In the genomic region with DNA sequence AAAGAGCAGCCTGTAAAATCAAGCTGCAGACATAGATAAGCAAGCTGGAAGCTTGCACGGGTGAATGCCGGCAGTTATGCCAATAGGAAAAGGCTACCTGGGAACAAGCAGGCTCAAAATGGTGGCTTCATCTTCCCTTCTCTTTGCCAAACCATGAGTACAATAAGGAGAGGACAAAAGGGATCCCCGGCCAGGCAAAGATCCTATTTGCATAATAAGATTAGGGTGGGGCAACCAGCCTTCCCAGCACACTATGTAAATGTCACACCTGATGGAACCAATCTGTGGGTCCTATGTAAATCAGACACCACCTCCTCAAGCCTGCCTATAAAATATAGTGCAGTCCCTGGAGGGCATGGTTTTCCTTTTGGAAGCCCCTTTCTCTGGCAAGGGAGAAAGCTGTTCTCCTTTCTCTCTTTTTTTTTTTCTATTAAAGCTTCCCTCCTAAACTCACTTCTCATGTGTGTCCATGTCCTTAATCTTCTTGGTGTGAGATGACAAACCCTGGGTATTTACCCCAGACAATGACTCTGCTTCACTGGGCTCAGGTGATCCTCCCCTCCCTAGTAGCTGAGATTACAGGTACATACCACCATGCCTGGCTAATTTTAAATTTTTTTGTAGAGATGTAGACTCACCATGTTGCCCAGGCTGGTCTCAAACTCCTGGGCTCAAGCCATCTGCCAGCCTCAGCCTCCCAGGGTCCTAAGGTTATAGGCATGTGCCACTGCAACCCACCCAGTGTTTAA, we compare ENCODE assay signal across 11 cellular contexts. TPM values are rescaled to one million over a fixed set of nuclear protein-coding genes. Genes with fewer than 3 reads are reported as not detected.
A peak's percentile ranks its signal among the peaks of the same experiment; 100 is the strongest.
DNase-seq lines count a peak whose midpoint lies in the region; ATAC-seq and TF ChIP-seq lines count a peak whose summit lies in the region.
"Had no signal": no experiment of that assay in that cellular context is flagged by ENCODE, and none has a peak within 500 bp of the region (broad histone marks: within the 10 kb centered on the region; RNA-seq: fewer than 3 reads in every experiment).

No MANE protein-coding gene starts in this region.

- H4K20me1 ChIP-seq in hepatocyte (ENCODE audit: insufficient read depth, poor library complexity, severe bottlenecking) (no peaks in the 10 kb centered on the region), smooth muscle cell (ENCODE audit: low read depth) (no peaks in the 10 kb centered on the region)

- H3K4me2 ChIP-seq in hepatocyte (no peak overlapping the region), smooth muscle cell (no peak overlapping the region)

- H3K9me3 ChIP-seq in BE2C (no peaks in the 10 kb centered on the region), HUES6 (ENCODE audit: control insufficient read depth, insufficient read depth, low read depth, low read length) (no peaks in the 10 kb centered on the region), hepatocyte (ENCODE audit: low read depth) (no peaks in the 10 kb centered on the region), smooth muscle cell (replicated peaks; ENCODE audit: low read depth) (no peaks in the 10 kb centered on the region)
- H3K9me3 ChIP-seq: vagina had no signal

- H3K27me3 ChIP-seq in BE2C (no peaks in the 10 kb centered on the region), HUES6 (ENCODE audit: control insufficient read depth, insufficient read depth, low read length) (no peaks in the 10 kb centered on the region), hepatocyte (no peaks in the 10 kb centered on the region), smooth muscle cell (ENCODE audit: low read depth) (no peaks in the 10 kb centered on the region)
- H3K27me3 ChIP-seq: vagina had no signal

- H3K79me2 ChIP-seq in hepatocyte (no peaks in the 10 kb centered on the region), smooth muscle cell (ENCODE audit: low read depth) (no peaks in the 10 kb centered on the region)

- H3K27ac ChIP-seq in HUES6 (ENCODE audit: low read depth, low read length) (0 out of 2 replicates have a peak overlapping the region, but pooled peaks have one; percentile 32), hepatocyte (no peak overlapping the region), smooth muscle cell (ENCODE audit: low read depth) (no peak overlapping the region), coronary artery (no peak overlapping the region)
- H3K27ac ChIP-seq: vagina had no signal

- DNase-seq in BE2C: peak; percentile 82
- DNase-seq in NCI-H748 treated with DMSO at 0.1 percent for 48 hours (lab: John Stamatoyannopoulos, UW): peak; percentile 44
- DNase-seq in hepatocyte (ENCODE audit: low spot score): peak; percentile 16
- no peak for DNase-seq in HT-29 (ENCODE audit: low spot score)
- DNase-seq in smooth muscle cell (lab: John Stamatoyannopoulos, UW; ENCODE audit: unreplicated experiment): no peak
- DNase-seq in left lobe of liver (ENCODE audit: low spot score): no peak
- DNase-seq in coronary artery (ENCODE audit: low spot score): no peak
- DNase-seq: foreskin melanocyte, NCI-H1092 had no signal

- H3K4me1 ChIP-seq in BE2C (no peaks in the 10 kb centered on the region), HUES6 (ENCODE audit: control insufficient read depth, insufficient read depth, low read length) (peaks cover 10% of the 10 kb centered on the region), hepatocyte (ENCODE audit: insufficient read depth) (no peaks in the 10 kb centered on the region), smooth muscle cell (ENCODE audit: low read depth) (peaks cover 4% of the 10 kb centered on the region)
- H3K4me1 ChIP-seq: vagina had no signal

- WGBS in hepatocyte (ENCODE audit: low lambda C conversion rate, missing lambda C conversion rate): 22% methylated on average over 3 of the region's 3 CpGs
- 57% methylated on average over 3 of the region's 3 CpGs for WGBS in smooth muscle cell (ENCODE audit: low lambda C conversion rate)

- TF ChIP-seq CTCF in BE2C (IDR thresholded peaks at IDR 0.05; ENCODE audit: low read depth, low read length) (no peak), hepatocyte (IDR thresholded peaks at IDR 0.05; ENCODE audit: poor library complexity) (no peak), smooth muscle cell (IDR thresholded peaks at IDR 0.05; ENCODE audit: borderline replicate concordance, insufficient read depth, poor library complexity, severe bottlenecking) (no peak), coronary artery (IDR thresholded peaks at IDR 0.05) (no peak)

- no peaks in the 10 kb centered on the region for H3K9me2 ChIP-seq in hepatocyte (replicated peaks; ENCODE audit: insufficient read depth)

- H3K9ac ChIP-seq in HUES6 (ENCODE audit: low read length) (no peak overlapping the region), smooth muscle cell (ENCODE audit: low read depth) (no peak overlapping the region)

- H3K36me3 ChIP-seq in BE2C (no peaks in the 10 kb centered on the region), HUES6 (ENCODE audit: control insufficient read depth, insufficient read depth, low read length) (no peaks in the 10 kb centered on the region), hepatocyte (replicated peaks; ENCODE audit: insufficient read depth, low read depth) (no peaks in the 10 kb centered on the region), smooth muscle cell (ENCODE audit: low read depth) (no peaks in the 10 kb centered on the region)
- H3K36me3 ChIP-seq: vagina had no signal

- H2AFZ ChIP-seq in hepatocyte (peak overlapping the region; percentile 28), smooth muscle cell (ENCODE audit: low read depth) (no peak overlapping the region)

- H3K4me3 ChIP-seq in BE2C (ENCODE audit: low read depth, low read length) (peak overlapping the region; percentile 32), HUES6 (ENCODE audit: low read depth, low read length) (no peak overlapping the region), hepatocyte (no peak overlapping the region), smooth muscle cell (no peak overlapping the region), coronary artery (no peak overlapping the region)
- H3K4me3 ChIP-seq: vagina had no signal

- no peaks in the 10 kb centered on the region for H3F3A ChIP-seq in smooth muscle cell (ENCODE audit: low read depth)

- ATAC-seq in left lobe of liver: no peak

RNA-seq across cellular contexts. Expression of a gene that starts 44.2 kb away (rescaled TPM):
- 136 TPM for polyA plus RNA-seq in BE2C (2012; ENCODE audit: insufficient read depth, insufficient read length, low read depth)
- total RNA-seq in hepatocyte: 27.1 and 28.4 TPM in 2 replicates
- 62.8 and 65.3 TPM in 2 replicates for polyA plus RNA-seq in hepatocyte
- 30.3 and 35.9 TPM in 2 replicates for total RNA-seq in HT-29 (2014; rRNA removed; shearing (Covaris generic))
- 34.7 and 48.4 TPM in 2 replicates for total RNA-seq in smooth muscle cell
- polyA plus RNA-seq in smooth muscle cell: 51.7 and 65.9 TPM in 2 replicates
- 28.1 TPM for total RNA-seq in left lobe of liver

RNA-seq across cellular contexts. Expression of a gene that starts 54.9 kb away (rescaled TPM):
- 9.4 TPM for polyA plus RNA-seq in BE2C (2012; ENCODE audit: insufficient read depth, insufficient read length, low read depth)
- total RNA-seq in hepatocyte (4.6 and 8.3 TPM in 2 replicates), smooth muscle cell (5.8 and 9.6 TPM in 2 replicates), left lobe of liver (13.1 TPM)
- polyA plus RNA-seq in hepatocyte (8.1 and 9.3 TPM in 2 replicates), smooth muscle cell (12.5 and 17.4 TPM in 2 replicates)
- total RNA-seq in HT-29 (2014; rRNA removed; shearing (Covaris generic)): 40.6 and 42.1 TPM in 2 replicates

Comparison
In these comparisons a context has a peak if more than half of its experiments do, and no peak if none do; other contexts are left out.
1. DNase-seq: peak in BE2C (single experiment), NCI-H748 treated with DMSO at 0.1 percent for 48 hours (single experiment) and hepatocyte (single experiment); none in HT-29 (single experiment), smooth muscle cell (single experiment), left lobe of liver (single experiment) and coronary artery (single experiment).